ENCODE assay signal across 8 cellular contexts in genomic region chr17:81519284-81520020, GRCh38. TPM values are rescaled to one million over a fixed set of nuclear protein-coding genes. Genes with fewer than 3 reads are reported as not detected.
A peak's percentile ranks its signal among the peaks of the same experiment; 100 is the strongest.
DNase-seq lines count a peak whose midpoint lies in the region; ATAC-seq and TF ChIP-seq lines count a peak whose summit lies in the region.

No MANE protein-coding gene starts in this region.

- no peaks in the 10 kb centered on the region for H3F3A ChIP-seq in PC-3 (ENCODE audit: low read length, unreplicated experiment)

- H3K36me3 ChIP-seq in PC-3 (ENCODE audit: low read depth, low read length) = no peaks in the 10 kb centered on the region

- H3K79me2 ChIP-seq in PC-3 (ENCODE audit: low read length) = peaks cover 24% of the 10 kb centered on the region

- H3K4me2 ChIP-seq in PC-3 (ENCODE audit: low read length) = peak overlapping the region; percentile 99

- peak overlapping the region; percentile 82 for H3K9ac ChIP-seq in PC-3 (ENCODE audit: low read length)

- H3K9me3 ChIP-seq in PC-3 (ENCODE audit: low read length) = no peaks in the 10 kb centered on the region

- ATAC-seq in GM19023 (IDR thresholded peaks at IDR 0.05; ENCODE audit: unreplicated experiment) (peak; percentile 23), PC-3 (peak; percentile 53), HG03521 (IDR thresholded peaks at IDR 0.05; ENCODE audit: unreplicated experiment) (no peak), GM18867 (IDR thresholded peaks at IDR 0.05; ENCODE audit: unreplicated experiment) (no peak)
- ATAC-seq in activated naive CD8-positive, alpha-beta T cell treated with anti-CD3 and anti-CD28 coated beads, Interleukin-2, amount 10 ng/mL, durations not matched to agents 7 days and 5 days (ENCODE audit: low read depth) = peak; percentile 25

- POLR2A ChIA-PET in PC-3 (lab: Charles Lee; ENCODE audit: unreplicated experiment) = interaction anchor here (0.6 kb wide), 1 partner anchor 27 kb away, joined by 7 read pairs; no protein-coding TSS in a partner anchor
- POLR2A ChIA-PET in activated naive CD8-positive, alpha-beta T cell treated with anti-CD3 and anti-CD28 coated beads, Interleukin-2, amount 10 ng/mL, durations not matched to agents 7 days and 5 days (lab: Charles Lee) = interaction anchor here (1.0 to 3.0 kb wide), 6 partner anchors 8 to 33 kb away, joined by 3 to 23 read pairs (median 6); partner anchors contain the start of gene FAAP100

- DNase-seq in PC-3 (peak; percentile 90), posterior vena cava (ENCODE audit: low spot score) (no peak)
- peak; percentile 75 for DNase-seq in activated naive CD8-positive, alpha-beta T cell treated with anti-CD3 and anti-CD28 coated beads, Interleukin-2, amount 10 ng/mL, durations not matched to agents 7 days and 5 days
- peak; percentile 57 for DNase-seq in stimulated activated CD4-positive, alpha-beta T cell treated with anti-CD3 and anti-CD28 coated beads, Interleukin-1b, Interleukin-23, amount 100 ng/mL, for 4 hours (ENCODE audit: low read depth in 2 of 2)

- H3K4me3 ChIP-seq in PC-3 (ENCODE audit: low read length) = peak overlapping the region; percentile 78
- peak overlapping the region; percentile 13 for H3K4me3 ChIP-seq in iPS-11a (ENCODE audit: low read depth, low read length)

- peaks cover 5% of the 10 kb centered on the region for H3K27me3 Mint-ChIP-seq in activated naive CD8-positive, alpha-beta T cell treated with anti-CD3 and anti-CD28 coated beads, Interleukin-2, amount 10 ng/mL, durations not matched to agents 7 days and 5 days

- no peaks in the 10 kb centered on the region for H3K9me3 Mint-ChIP-seq in activated naive CD8-positive, alpha-beta T cell treated with anti-CD3 and anti-CD28 coated beads, Interleukin-2, amount 10 ng/mL, durations not matched to agents 7 days and 5 days

- peaks cover 10% of the 10 kb centered on the region for H3K4me1 Mint-ChIP-seq in activated naive CD8-positive, alpha-beta T cell treated with anti-CD3 and anti-CD28 coated beads, Interleukin-2, amount 10 ng/mL, durations not matched to agents 7 days and 5 days

- no peaks in the 10 kb centered on the region for H4K20me1 ChIP-seq in PC-3 (ENCODE audit: low read length)

- CTCF ChIA-PET in PC-3 (lab: Charles Lee) = interaction anchor here (0.8 to 1.4 kb wide), 4 partner anchors 8 to 47 kb away, joined by 3 to 4 read pairs (median 3); partner anchors contain the start of genes FAAP100 and FSCN2

- peaks cover 37% of the 10 kb centered on the region for H3K4me1 ChIP-seq in PC-3 (ENCODE audit: insufficient read depth, low read length)

- peak overlapping the region; percentile 61 for H3K27ac ChIP-seq in PC-3 (ENCODE audit: low read length)

- H3K4me3 Mint-ChIP-seq in activated naive CD8-positive, alpha-beta T cell treated with anti-CD3 and anti-CD28 coated beads, Interleukin-2, amount 10 ng/mL, durations not matched to agents 7 days and 5 days = peak overlapping the region; percentile 25

- no TSS peak for BruUV-seq in PC-3 (replicated peaks; lab: Mats Ljungman, UMichigan)

- no peaks in the 10 kb centered on the region for H3K9me2 ChIP-seq in PC-3 (replicated peaks; ENCODE audit: low read length)

- intact Hi-C loops in PC-3 (cut with micrococcal nuclease) (loop anchor here (10.0 kb wide), 1 partner anchor 125 kb away; the partner anchor contains the start of gene BAHCC1), posterior vena cava (cut with DNase I) (loop anchor here in 1 of 2 donors (10.0 kb wide), 1 partner anchor 85 kb away; no protein-coding TSS in a partner anchor)

- H2AFZ ChIP-seq in PC-3 (ENCODE audit: low read length) = peak overlapping the region; percentile 80

- no peaks in the 10 kb centered on the region for H3K36me3 Mint-ChIP-seq in activated naive CD8-positive, alpha-beta T cell treated with anti-CD3 and anti-CD28 coated beads, Interleukin-2, amount 10 ng/mL, durations not matched to agents 7 days and 5 days

- H3K27ac Mint-ChIP-seq in activated naive CD8-positive, alpha-beta T cell treated with anti-CD3 and anti-CD28 coated beads, Interleukin-2, amount 10 ng/mL, durations not matched to agents 7 days and 5 days = no peak overlapping the region

- TF ChIP-seq CTCF in PC-3 (conservative IDR thresholded peaks at IDR 0.05; ENCODE audit: low read depth, low read length) = peak; percentile 70

- H3K27me3 ChIP-seq in PC-3 (ENCODE audit: low read length) = no peaks in the 10 kb centered on the region

RNA-seq across cellular contexts. Expression of gene ACTG1, which starts 6.9 kb away (rescaled TPM):
- total RNA-seq in PC-3 (2014; rRNA removed) (4,503 and 4,798 TPM in 2 replicates), posterior vena cava (1,000 to 10,000 TPM; 1,410 to 1,809 TPM)
- 1,000 to 10,000 TPM; 2,936 to 3,174 TPM for total RNA-seq in activated naive CD8-positive, alpha-beta T cell treated with anti-CD3 and anti-CD28 coated beads, Interleukin-2, amount 10 ng/mL, durations not matched to agents 7 days and 5 days

RNA-seq across cellular contexts. Expression of gene FSCN2, which starts 8.7 kb away (rescaled TPM):
- total RNA-seq in PC-3 (2014; rRNA removed) (0.87 and 2.4 TPM in 2 replicates), posterior vena cava (1 to 10 TPM; 1.6 to 2.0 TPM)
- total RNA-seq in activated naive CD8-positive, alpha-beta T cell treated with anti-CD3 and anti-CD28 coated beads, Interleukin-2, amount 10 ng/mL, durations not matched to agents 7 days and 5 days = 1 to 10 TPM in 1 of 2 experiments, under 1 TPM in 1; 0.94 to 1.7 TPM

RNA-seq across cellular contexts. Expression of gene FAAP100, which starts 32.7 kb away (rescaled TPM):
- total RNA-seq in PC-3 (2014; rRNA removed) (23.3 and 34.6 TPM in 2 replicates), posterior vena cava (10 to 100 TPM; 18.9 TPM)
- 10 to 100 TPM; 40.7 to 43.1 TPM for total RNA-seq in activated naive CD8-positive, alpha-beta T cell treated with anti-CD3 and anti-CD28 coated beads, Interleukin-2, amount 10 ng/mL, durations not matched to agents 7 days and 5 days

Comparison
In these comparisons a context has a peak if more than half of its experiments do, and no peak if none do; other contexts are left out.
1. ATAC-seq: peak in GM19023 (single experiment), PC-3 (single experiment) and activated naive CD8-positive, alpha-beta T cell treated with anti-CD3 and anti-CD28 coated beads, Interleukin-2, amount 10 ng/mL, durations not matched to agents 7 days and 5 days (single experiment); none in HG03521 (single experiment) and GM18867 (single experiment).